In genomic region chr2:238501311-238501710, GRCh38 we compare ENCODE assay signal across 21 cellular contexts.
"Had no signal": no experiment of that assay in that cellular context is flagged by ENCODE, and none has a peak within 500 bp of the region (broad histone marks: within the 10 kb centered on the region; RNA-seq: fewer than 3 reads in every experiment).

No MANE protein-coding gene starts in this region.

- H3K4me3 ChIP-seq: esophagus squamous epithelium, gastroesophageal sphincter, lung, right atrium auricular region, sigmoid colon, skin epidermis, uterus had no signal

- H3K4me3 Mint-ChIP-seq: dendritic cell treated with granulocyte-macrophage colony-stimulating factor and Interleukin-4, amounts not matched to agents 40 ng/mL and 50 ng/mL, for 4 days; immature natural killer cell; naive B cell; nephron had no signal

- H3K27me3 ChIP-seq: esophagus squamous epithelium, gastroesophageal sphincter, right atrium auricular region, sigmoid colon, uterus had no signal

- H3K9me3 ChIP-seq: esophagus squamous epithelium, gastroesophageal sphincter, right atrium auricular region, sigmoid colon, uterus had no signal

- H3K9me3 Mint-ChIP-seq: dendritic cell treated with granulocyte-macrophage colony-stimulating factor and Interleukin-4, amounts not matched to agents 40 ng/mL and 50 ng/mL, for 4 days; immature natural killer cell; naive B cell; nephron had no signal

- ATAC-seq: gastroesophageal sphincter, left cardiac atrium, left ventricle myocardium superior had no signal

- DNase-seq: esophagus squamous epithelium; foreskin fibroblast; glutamatergic neuron; immature natural killer cell; kidney; left cardiac atrium; left ventricle myocardium superior; mesenchymal stem cell; naive B cell; posterior cingulate gyrus; sigmoid colon; stimulated activated CD4-positive, alpha-beta T cell treated with anti-CD3 and anti-CD28 coated beads, Interleukin-12 subunit alpha, Interleukin-12 subunit beta, amount 100 ng/mL, for 4 hours; stimulated activated naive CD4-positive, alpha-beta T cell; trophoblast cell; uterus had no signal

- H3K27me3 Mint-ChIP-seq: naive B cell had no signal

- H3K36me3 ChIP-seq: esophagus squamous epithelium, gastroesophageal sphincter, right atrium auricular region, sigmoid colon, uterus had no signal

- H3K36me3 Mint-ChIP-seq: immature natural killer cell, naive B cell had no signal

- H3K4me1 ChIP-seq: esophagus squamous epithelium, gastroesophageal sphincter, right atrium auricular region, uterus had no signal

- H3K27ac ChIP-seq: esophagus squamous epithelium, gastroesophageal sphincter, right atrium auricular region, sigmoid colon, skin epidermis, uterus had no signal

- H3K4me1 Mint-ChIP-seq: immature natural killer cell had no signal

- H3K27ac Mint-ChIP-seq: dendritic cell treated with granulocyte-macrophage colony-stimulating factor and Interleukin-4, amounts not matched to agents 40 ng/mL and 50 ng/mL, for 4 days; immature natural killer cell; naive B cell had no signal
